Comparison of ENCODE assay signal across 10 cellular contexts in the genomic region with DNA sequence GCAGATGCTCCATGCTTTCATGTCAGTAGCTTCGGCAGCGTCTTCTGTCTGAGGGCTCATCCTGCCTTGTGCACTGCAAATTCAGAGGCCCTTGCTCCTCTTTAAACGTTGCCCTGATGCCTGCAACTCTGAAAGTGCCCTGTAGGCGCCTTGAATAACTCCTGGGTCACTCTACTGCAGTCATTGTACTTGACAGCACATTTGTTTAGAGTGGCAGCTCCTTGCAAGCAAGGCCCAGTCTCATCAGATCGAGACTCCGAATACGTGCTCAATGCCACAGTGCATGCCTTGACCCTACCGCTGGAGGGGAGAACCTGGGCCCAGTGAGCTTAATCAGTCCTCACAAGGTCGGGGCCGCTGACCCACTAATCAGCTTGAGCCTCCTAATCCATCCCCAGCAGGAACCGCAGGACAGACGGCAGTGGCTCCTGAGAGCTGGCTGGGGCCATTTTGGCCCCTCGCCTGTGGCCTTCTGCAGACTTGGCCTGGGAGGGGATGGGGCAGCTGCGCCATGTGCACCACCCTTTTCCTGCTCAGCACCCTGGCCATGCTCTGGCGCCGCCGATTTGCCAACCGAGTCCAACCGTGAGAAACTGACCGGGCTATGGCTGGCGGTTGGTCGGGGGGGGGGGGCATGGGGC. TPM values are rescaled to one million over a fixed set of nuclear protein-coding genes. Genes with fewer than 3 reads are reported as not detected.
DNase-seq lines count a peak whose midpoint lies in the region; ATAC-seq and TF ChIP-seq lines count a peak whose summit lies in the region.
"Had no signal": no experiment of that assay in that cellular context is flagged by ENCODE, and none has a peak within 500 bp of the region (broad histone marks: within the 10 kb centered on the region; RNA-seq: fewer than 3 reads in every experiment).

A gene with protein sequence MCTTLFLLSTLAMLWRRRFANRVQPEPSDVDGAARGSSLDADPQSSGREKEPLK (plus strand): TSS at position 414 of the 641 bp plus-strand sequence. CDS start 98 bp downstream, at position 512.

- no peak within 1 kb of the TSS for H3K27ac Mint-ChIP-seq in CD8-positive, alpha-beta T cell

- peaks cover 11% of the 10 kb centered on the region for H3K4me1 Mint-ChIP-seq in CD8-positive, alpha-beta T cell (ENCODE audit: low read depth)

- no peaks in the 10 kb centered on the region for H3K9me3 ChIP-seq in CD8-positive, alpha-beta T cell (ENCODE audit: low read length)
- H3K9me3 ChIP-seq in SJCRH30 (replicated peaks), result no peaks in the 10 kb centered on the region

- H3K4me1 ChIP-seq in CD8-positive, alpha-beta T cell (ENCODE audit: insufficient read depth, low read length), result peaks cover 17% of the 10 kb centered on the region
- H3K4me1 ChIP-seq in SJCRH30, result peaks cover 40% of the 10 kb centered on the region

- POLR2A ChIA-PET in CD8-positive, alpha-beta T cell (lab: Charles Lee), result no interaction called here
- POLR2A ChIA-PET in HEK293T (lab: Yijun Ruan, JAX), result interaction anchor here (1.1 to 4.0 kb wide), 8 partner anchors 11 to 187 kb away, joined by 3 to 28 read pairs (median 9); a partner anchor contains a TSS

- CTCF ChIA-PET in CD8-positive, alpha-beta T cell (lab: Charles Lee), result interaction anchor here (1.1 to 8.7 kb wide), 5 partner anchors 10 to 84 kb away, joined by 3 to 176 read pairs (median 6); no protein-coding TSS in a partner anchor
- CTCF ChIA-PET in HEK293T (lab: Yijun Ruan, JAX), result interaction anchor here (1.0 to 3.2 kb wide), 4 partner anchors 11 to 40 kb away, joined by 3 to 16 read pairs (median 9); no protein-coding TSS in a partner anchor

- no peaks in the 10 kb centered on the region for H3K9me3 Mint-ChIP-seq in CD8-positive, alpha-beta T cell

- no peak for TF ChIP-seq CTCF in CD8-positive, alpha-beta T cell (IDR thresholded peaks at IDR 0.05)
- no peak for TF ChIP-seq CTCF in fibroblast of villous mesenchyme (IDR thresholded peaks at IDR 0.05; ENCODE audit: insufficient read depth, low read depth, low read length)

- H3K4me3 ChIP-seq in CD8-positive, alpha-beta T cell (ENCODE audit: low read depth, low read length), result no peak within 1 kb of the TSS
- H3K4me3 ChIP-seq in SJCRH30 (peak within 1 kb of the TSS; percentile 45), fibroblast of villous mesenchyme (ENCODE audit: low read depth, low read length) (peak within 1 kb of the TSS; percentile 72)

- peaks cover 29% of the 10 kb centered on the region for H3K27me3 Mint-ChIP-seq in CD8-positive, alpha-beta T cell (ENCODE audit: low read depth)

- no peak within 1 kb of the TSS for H3K27ac ChIP-seq in CD8-positive, alpha-beta T cell (ENCODE audit: low read depth, low read length)
- H3K27ac ChIP-seq in SJCRH30, result peak within 1 kb of the TSS; percentile 39

- no peak for DNase-seq in CD8-positive, alpha-beta T cell
- no peak for DNase-seq in SJCRH30
- no peak for DNase-seq in fibroblast of villous mesenchyme (ENCODE audit: low read depth)
- peak; percentile 60 for DNase-seq in posterior vena cava (ENCODE audit: low spot score)
- no peak for DNase-seq in EL
- no peak for DNase-seq in HEK293T (ENCODE audit: extremely low spot score)
- DNase-seq in Ammon's horn (ENCODE audit: low spot score), result no peak
- DNase-seq: activated T-cell treated with anti-CD3 and anti-CD28 coated beads for 4 hours, small intestine had no signal

- no peak for ATAC-seq in CD8-positive, alpha-beta T cell
- ATAC-seq in GM21619 (IDR thresholded peaks at IDR 0.05; ENCODE audit: unreplicated experiment), result no peak

- H3K36me3 Mint-ChIP-seq in CD8-positive, alpha-beta T cell, result no peaks in the 10 kb centered on the region

- intact Hi-C loops in CD8-positive, alpha-beta T cell (cut with DNase I, micrococcal nuclease), result no loop called here
- intact Hi-C loops in posterior vena cava (cut with DNase I), result no loop called here

- peak within 1 kb of the TSS; percentile 59 for H3K4me3 Mint-ChIP-seq in CD8-positive, alpha-beta T cell

- H3K27me3 ChIP-seq in CD8-positive, alpha-beta T cell (ENCODE audit: insufficient read depth, low read length), result peaks cover 3% of the 10 kb centered on the region
- H3K27me3 ChIP-seq in SJCRH30, result no peaks in the 10 kb centered on the region

- H3K36me3 ChIP-seq in CD8-positive, alpha-beta T cell (ENCODE audit: insufficient read depth, low read length), result no peaks in the 10 kb centered on the region
- H3K36me3 ChIP-seq in SJCRH30, result no peaks in the 10 kb centered on the region

TF ChIP-seq in HEK293T, 16 proteins besides CTCF, POLR2A, EP300 and RAD21:
- no peak for TF ChIP-seq FOXA1 (IDR thresholded peaks at IDR 0.05)
TF ChIP-seq in HEK293T: peak in this region for 0.

RNA-seq across cellular contexts. Expression of the gene that starts here (rescaled TPM):
- total RNA-seq in CD8-positive, alpha-beta T cell, result not detected
- 2.1 and 3.4 TPM in 2 replicates for total RNA-seq in SJCRH30 (2014; rRNA removed; shearing (Covaris generic))
- total RNA-seq in fibroblast of villous mesenchyme (1.6 and 2.2 TPM in 2 replicates), posterior vena cava (1 to 10 TPM; 1.6 to 4.7 TPM)
